8 cellular contexts compared by ENCODE assay signal in the genomic region with DNA sequence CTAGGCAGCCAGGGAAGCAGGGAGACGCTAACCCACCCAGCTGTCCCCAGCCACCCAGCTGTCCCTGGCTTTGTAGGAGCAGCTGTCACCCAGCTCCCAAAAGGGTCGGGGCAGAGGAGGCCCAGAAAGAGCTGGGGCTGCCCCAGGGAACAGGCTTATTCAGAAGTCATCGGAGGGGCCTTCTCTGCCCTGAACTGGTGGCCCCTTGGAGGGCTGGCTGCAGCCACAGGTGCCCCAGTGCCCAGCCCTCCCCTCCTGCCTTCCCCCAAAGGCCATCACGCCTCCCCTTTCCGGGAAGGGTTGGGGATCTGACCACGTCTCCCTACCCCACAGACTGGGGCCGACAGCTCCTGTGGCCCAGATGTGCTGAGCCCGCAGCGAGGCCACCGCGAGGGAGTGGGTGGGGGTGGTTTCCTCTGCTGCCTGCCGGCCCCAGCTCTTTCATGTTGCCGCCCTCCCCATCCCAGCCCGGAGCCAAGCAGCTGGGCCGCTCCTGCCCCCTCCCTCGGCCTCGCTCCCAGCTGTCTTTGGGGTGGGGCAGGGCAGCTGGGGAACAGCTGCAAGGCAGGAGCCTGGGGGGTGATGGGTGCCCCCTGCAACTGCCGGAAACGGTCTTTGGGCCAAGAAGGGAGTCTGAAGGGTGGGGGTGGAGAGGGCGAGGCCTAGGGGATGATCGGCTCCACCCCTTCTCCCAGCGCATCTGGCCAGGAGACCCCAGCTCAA. TPM values are rescaled to one million over a fixed set of nuclear protein-coding genes. Genes with fewer than 3 reads are reported as not detected.
DNase-seq lines count a peak whose midpoint lies in the region; ATAC-seq lines count a peak whose summit lies in the region.

No MANE protein-coding gene starts in this region.

- peak; percentile 64 for DNase-seq in NCI-H510A treated with DMSO at 0.1 percent for 48 hours (lab: John Stamatoyannopoulos, UW)
- DNase-seq in activated T-helper 2 cell treated with anti-CD3 and anti-CD28 coated beads, Interferon-gamma antibody, Interleukin-2, Interleukin-4, amounts not matched to agents 10 μg/mL and 5 μg/mL and 100 μg/mL, durations not matched to agents 14 hours and 24 hours and 36 hours (ENCODE audit: low spot score) = peak; percentile 65
- peak; percentile 78 to 89 (median 85) for DNase-seq in right cardiac atrium
- peak; percentile 69 for DNase-seq in stimulated activated CD4-positive, alpha-beta T cell treated with anti-CD3 and anti-CD28 coated beads, Interleukin-1b, Interleukin-23, amount 100 ng/mL, for 48 hours
- DNase-seq in RKO (ENCODE audit: low spot score) = no peak
- DNase-seq in inferior parietal cortex (ENCODE audit: extremely low spot score) = no peak

- peaks cover 10% of the 10 kb centered on the region for H3K4me1 ChIP-seq in right cardiac atrium (ENCODE audit: control insufficient read depth, insufficient read depth, low read length)

- WGBS in right cardiac atrium = 9% methylated on average over 22 of the region's 22 CpGs

- no peak overlapping the region for H3K27ac ChIP-seq in right cardiac atrium (ENCODE audit: low read length)

- peaks cover 28% of the 10 kb centered on the region for H3K4me1 Mint-ChIP-seq in activated T-helper 2 cell treated with anti-CD3 and anti-CD28 coated beads, Interferon-gamma antibody, Interleukin-2, Interleukin-4, amounts not matched to agents 10 μg/mL and 5 μg/mL and 100 μg/mL, durations not matched to agents 14 hours and 24 hours and 36 hours (ENCODE audit: low read depth)

- intact Hi-C loops in activated T-helper 2 cell treated with anti-CD3 and anti-CD28 coated beads, Interferon-gamma antibody, Interleukin-2, Interleukin-4, amounts not matched to agents 10 μg/mL and 5 μg/mL and 100 μg/mL, durations not matched to agents 14 hours and 24 hours and 36 hours (cut with micrococcal nuclease) = loop anchor here (1.0 kb wide), 3 partner anchors 15 to 158 kb away; a partner anchor contains a TSS
- intact Hi-C loops in right cardiac atrium (cut with DNase I) = no loop called here

- H3K27me3 ChIP-seq in right cardiac atrium (ENCODE audit: control insufficient read depth, insufficient read depth) = no peaks in the 10 kb centered on the region

- ATAC-seq in GM18858 (IDR thresholded peaks at IDR 0.05; ENCODE audit: unreplicated experiment) (peak; percentile 73), HG02678 (IDR thresholded peaks at IDR 0.05; ENCODE audit: unreplicated experiment) (peak; percentile 86), right cardiac atrium (peak; percentile 57 to 78)

- peaks cover 27% of the 10 kb centered on the region for H3K36me3 Mint-ChIP-seq in activated T-helper 2 cell treated with anti-CD3 and anti-CD28 coated beads, Interferon-gamma antibody, Interleukin-2, Interleukin-4, amounts not matched to agents 10 μg/mL and 5 μg/mL and 100 μg/mL, durations not matched to agents 14 hours and 24 hours and 36 hours (ENCODE audit: low read depth)

- H3K9me3 ChIP-seq in right cardiac atrium (ENCODE audit: control insufficient read depth, low read length) = no peaks in the 10 kb centered on the region

- H3K27me3 Mint-ChIP-seq in activated T-helper 2 cell treated with anti-CD3 and anti-CD28 coated beads, Interferon-gamma antibody, Interleukin-2, Interleukin-4, amounts not matched to agents 10 μg/mL and 5 μg/mL and 100 μg/mL, durations not matched to agents 14 hours and 24 hours and 36 hours (ENCODE audit: low read depth) = no peaks in the 10 kb centered on the region

- peak overlapping the region; percentile 90 for H3K27ac Mint-ChIP-seq in activated T-helper 2 cell treated with anti-CD3 and anti-CD28 coated beads, Interferon-gamma antibody, Interleukin-2, Interleukin-4, amounts not matched to agents 10 μg/mL and 5 μg/mL and 100 μg/mL, durations not matched to agents 14 hours and 24 hours and 36 hours

- H3K9me3 Mint-ChIP-seq in activated T-helper 2 cell treated with anti-CD3 and anti-CD28 coated beads, Interferon-gamma antibody, Interleukin-2, Interleukin-4, amounts not matched to agents 10 μg/mL and 5 μg/mL and 100 μg/mL, durations not matched to agents 14 hours and 24 hours and 36 hours = no peaks in the 10 kb centered on the region

- H3K4me3 ChIP-seq in right cardiac atrium (ENCODE audit: low read length) = no peak overlapping the region

- peak overlapping the region; percentile 63 for H3K4me3 Mint-ChIP-seq in activated T-helper 2 cell treated with anti-CD3 and anti-CD28 coated beads, Interferon-gamma antibody, Interleukin-2, Interleukin-4, amounts not matched to agents 10 μg/mL and 5 μg/mL and 100 μg/mL, durations not matched to agents 14 hours and 24 hours and 36 hours (ENCODE audit: low read depth)

RNA-seq across cellular contexts. Expression of a gene that starts 16.8 kb away (rescaled TPM):
- 76.7 and 82.9 TPM in 2 replicates for total RNA-seq in activated T-helper 2 cell treated with anti-CD3 and anti-CD28 coated beads, Interferon-gamma antibody, Interleukin-2, Interleukin-4, amounts not matched to agents 10 μg/mL and 5 μg/mL and 100 μg/mL, durations not matched to agents 14 hours and 24 hours and 36 hours
- 100 to 1,000 TPM; 104 to 120 (median 109) TPM for total RNA-seq in right cardiac atrium
- 71.4 TPM for polyA plus RNA-seq in right cardiac atrium

RNA-seq across cellular contexts. Expression of a gene that starts 53.1 kb away (rescaled TPM):
- total RNA-seq in activated T-helper 2 cell treated with anti-CD3 and anti-CD28 coated beads, Interferon-gamma antibody, Interleukin-2, Interleukin-4, amounts not matched to agents 10 μg/mL and 5 μg/mL and 100 μg/mL, durations not matched to agents 14 hours and 24 hours and 36 hours = 11.1 and 12.2 TPM in 2 replicates
- total RNA-seq in right cardiac atrium = 10 to 100 TPM; 13.0 to 18.3 (median 14.9) TPM
- 16.3 TPM for polyA plus RNA-seq in right cardiac atrium

RNA-seq across cellular contexts. Expression of a gene that starts 53.4 kb away (rescaled TPM):
- 52.2 and 54.0 TPM in 2 replicates for total RNA-seq in activated T-helper 2 cell treated with anti-CD3 and anti-CD28 coated beads, Interferon-gamma antibody, Interleukin-2, Interleukin-4, amounts not matched to agents 10 μg/mL and 5 μg/mL and 100 μg/mL, durations not matched to agents 14 hours and 24 hours and 36 hours
- 1 to 10 TPM; 1.8 to 4.8 (median 2.4) TPM for total RNA-seq in right cardiac atrium
- polyA plus RNA-seq in right cardiac atrium = 1.8 TPM

Comparison
In these comparisons a context has a peak if more than half of its experiments do, and no peak if none do; other contexts are left out.
1. DNase-seq: peak in NCI-H510A treated with DMSO at 0.1 percent for 48 hours (single experiment), activated T-helper 2 cell treated with anti-CD3 and anti-CD28 coated beads, Interferon-gamma antibody, Interleukin-2, Interleukin-4, amounts not matched to agents 10 μg/mL and 5 μg/mL and 100 μg/mL, durations not matched to agents 14 hours and 24 hours and 36 hours (single experiment), right cardiac atrium (3 of 3) and stimulated activated CD4-positive, alpha-beta T cell treated with anti-CD3 and anti-CD28 coated beads, Interleukin-1b, Interleukin-23, amount 100 ng/mL, for 48 hours (single experiment); none in RKO (single experiment) and inferior parietal cortex (single experiment).
2. Peak in every context shown above with its lines, with median percentiles within 50 percentile points of each other: ATAC-seq.